ENCODE assay signal across 9 cellular contexts in genomic region chr17:65850486-65850885, GRCh38.
DNase-seq lines count a peak whose midpoint lies in the region; ATAC-seq, FAIRE-seq and TF ChIP-seq lines count a peak whose summit lies in the region.
"Had no signal": no experiment of that assay in that cellular context is flagged by ENCODE, and none has a peak within 500 bp of the region (broad histone marks: within the 10 kb centered on the region; RNA-seq: fewer than 3 reads in every experiment).

No MANE protein-coding gene starts in this region.

- 87% methylated on average over 2 of the region's 2 CpGs for WGBS in mesenchymal stem cell
- WGBS in psoas muscle, 3 donors = 83 to 88% (median 87%) methylated on average over 2 of the region's 2 CpGs
- WGBS in body of pancreas, 2 donors = 73 to 85% methylated on average over 2 of the region's 2 CpGs

- no peak for TF ChIP-seq POLR2A in body of pancreas (IDR thresholded peaks at IDR 0.05)

- no peak overlapping the region for H2BK5ac ChIP-seq in mesenchymal stem cell (ENCODE audit: low read depth, low read length, poor library complexity, severe bottlenecking)

- no peak overlapping the region for H2BK12ac ChIP-seq in mesenchymal stem cell (ENCODE audit: low read length in 2 of 2)

- no peak overlapping the region for H4K8ac ChIP-seq in mesenchymal stem cell (ENCODE audit: low read length)

- H3K9me3 ChIP-seq in mesenchymal stem cell (ENCODE audit: control insufficient read depth, low read length) (no peaks in the 10 kb centered on the region), psoas muscle (no peaks in the 10 kb centered on the region), body of pancreas (no peaks in the 10 kb centered on the region)

- no peak overlapping the region for H3K4me3 ChIP-seq in mesenchymal stem cell (ENCODE audit: insufficient read depth in 1 of 2, low read depth in 1 of 2, low read length in 2 of 2)
- no peak overlapping the region for H3K4me3 ChIP-seq in psoas muscle
- H3K4me3 ChIP-seq in body of pancreas = no peak overlapping the region
- H3K4me3 ChIP-seq: hepatocyte had no signal

- H3K23ac ChIP-seq in mesenchymal stem cell (ENCODE audit: low read length in 2 of 2) = no peak overlapping the region

- no peak overlapping the region for H3K4me2 ChIP-seq in mesenchymal stem cell (ENCODE audit: low read length, poor library complexity, severe bottlenecking)
- H3K4me2 ChIP-seq: hepatocyte had no signal

- H3K27me3 ChIP-seq in mesenchymal stem cell (ENCODE audit: control insufficient read depth in 1 of 2, insufficient read depth in 1 of 2, low read length in 2 of 2) = no peaks in the 10 kb centered on the region
- H3K27me3 ChIP-seq in psoas muscle (ENCODE audit: insufficient read depth in 3 of 3, low read length in 2 of 3) = no peaks in the 10 kb centered on the region
- H3K27me3 ChIP-seq in body of pancreas = no peaks in the 10 kb centered on the region
- H3K27me3 ChIP-seq: hepatocyte had no signal

- no peak for FAIRE-seq in urothelium cell line (lab: Jason Lieb, UNC)

- peak; percentile 12 for DNase-seq in RPMI7951 (ENCODE audit: low read depth)
- no peak for DNase-seq in mesenchymal stem cell
- no peak for DNase-seq in urothelium cell line (ENCODE audit: low spot score)
- no peak for DNase-seq in psoas muscle
- no peak for DNase-seq in body of pancreas

- intact Hi-C loops in psoas muscle (cut with DNase I) = no loop called here
- intact Hi-C loops in body of pancreas (cut with DNase I) = no loop called here

- peaks cover 1% of the 10 kb centered on the region for H3K4me1 ChIP-seq in mesenchymal stem cell (ENCODE audit: control insufficient read depth, insufficient read depth, low read depth, low read length)
- no peaks in the 10 kb centered on the region for H3K4me1 ChIP-seq in psoas muscle
- no peaks in the 10 kb centered on the region for H3K4me1 ChIP-seq in body of pancreas

- peak overlapping the region; percentile 37 for H3K9ac ChIP-seq in mesenchymal stem cell (ENCODE audit: low read length)

- no peaks in the 10 kb centered on the region for H3K36me3 ChIP-seq in mesenchymal stem cell (ENCODE audit: control insufficient read depth in 1 of 2, insufficient read depth in 2 of 2, low read depth in 1 of 2, low read length in 2 of 2)
- H3K36me3 ChIP-seq in psoas muscle (ENCODE audit: insufficient read depth in 1 of 2, low read depth in 1 of 2) = peaks cover 0 to 2% of the 10 kb centered on the region in 2 donors
- H3K36me3 ChIP-seq in body of pancreas (replicated peaks in 1 of 2; ENCODE audit: insufficient read depth in 1 of 2, low read depth in 2 of 2) = no peaks in the 10 kb centered on the region

- no peaks in the 10 kb centered on the region for H3K79me1 ChIP-seq in mesenchymal stem cell (replicated peaks; ENCODE audit: low read length, poor library complexity, severe bottlenecking)

- H3K4ac ChIP-seq in mesenchymal stem cell (ENCODE audit: low read depth in 1 of 2, low read length in 2 of 2) = no peak overlapping the region

- ATAC-seq in GM18502 (IDR thresholded peaks at IDR 0.05; ENCODE audit: poor library complexity, unreplicated experiment) (peak; percentile 70), HG02642 (IDR thresholded peaks at IDR 0.05; ENCODE audit: poor library complexity, unreplicated experiment) (peak; percentile 48), psoas muscle (no peak), body of pancreas (no peak)

- H2BK15ac ChIP-seq in mesenchymal stem cell (ENCODE audit: low read depth, poor library complexity, severe bottlenecking) = no peak overlapping the region

- H3K18ac ChIP-seq in mesenchymal stem cell (ENCODE audit: low read depth in 1 of 2, low read length in 2 of 2) = no peak overlapping the region

- H4K91ac ChIP-seq in mesenchymal stem cell (ENCODE audit: low read length) = no peak overlapping the region

- no peak overlapping the region for H2AFZ ChIP-seq in mesenchymal stem cell (ENCODE audit: low read depth, low read length)
- H2AFZ ChIP-seq: hepatocyte had no signal

- H3K14ac ChIP-seq in mesenchymal stem cell (ENCODE audit: low read length in 2 of 2) = no peak overlapping the region

- no peak overlapping the region for H2AK5ac ChIP-seq in mesenchymal stem cell (ENCODE audit: low read length, severe bottlenecking)

- no peak for TF ChIP-seq CTCF in psoas muscle (IDR thresholded peaks at IDR 0.05)
- no peak for TF ChIP-seq CTCF in body of pancreas (IDR thresholded peaks at IDR 0.05)

- H3K27ac ChIP-seq in mesenchymal stem cell (ENCODE audit: low read length, poor library complexity, severe bottlenecking) (no peak overlapping the region), psoas muscle (no peak overlapping the region), body of pancreas (no peak overlapping the region)
- H3K27ac ChIP-seq: hepatocyte, VCaP had no signal

- no peak overlapping the region for H2BK120ac ChIP-seq in mesenchymal stem cell (ENCODE audit: low read depth, low read length)

Comparison
In these comparisons a context has a peak if more than half of its experiments do, and no peak if none do; other contexts are left out.
1. ATAC-seq: peak in GM18502 (single experiment) and HG02642 (single experiment); none in psoas muscle (0 of 4) and body of pancreas (single experiment).